ENCODE assay signal across 1 cellular context in genomic region chr7:101373812-101374612, GRCh38.
TF ChIP-seq lines count a peak whose summit lies in the region.

No MANE protein-coding gene starts in this region.

TF ChIP-seq in HepG2, 621 proteins besides CTCF, POLR2A, EP300 and RAD21:
- TF ChIP-seq ZNF839 (CRISPR knock-in tag; IDR thresholded peaks at IDR 0.05; ENCODE audit: borderline replicate concordance) = no peak
- no peak for TF ChIP-seq ZFY (CRISPR knock-in tag; IDR thresholded peaks at IDR 0.05)
- no peak for TF ChIP-seq KIAA2018 (CRISPR knock-in tag; IDR thresholded peaks at IDR 0.05; ENCODE audit: borderline replicate concordance)
- no peak for TF ChIP-seq AKAP8 (CRISPR knock-in tag; IDR thresholded peaks at IDR 0.05)
- no peak for TF ChIP-seq NR2F6 (IDR thresholded peaks at IDR 0.05)
- no peak for TF ChIP-seq NR2F6 (CRISPR knock-in tag; IDR thresholded peaks at IDR 0.05)
- TF ChIP-seq HOXD1 (CRISPR knock-in tag; IDR thresholded peaks at IDR 0.05) = no peak
- TF ChIP-seq CEBPG (CRISPR knock-in tag; IDR thresholded peaks at IDR 0.05) = no peak
- no peak for TF ChIP-seq MAX (IDR thresholded peaks at IDR 0.05)
- TF ChIP-seq ZBED4 (CRISPR knock-in tag; IDR thresholded peaks at IDR 0.05; ENCODE audit: borderline replicate concordance) = no peak
- TF ChIP-seq SALL2 (CRISPR knock-in tag; IDR thresholded peaks at IDR 0.05) = no peak
- no peak for TF ChIP-seq SIN3A (IDR thresholded peaks at IDR 0.05; ENCODE audit: borderline replicate concordance, low read depth, low read length)
- TF ChIP-seq FOXC1 (CRISPR knock-in tag; IDR thresholded peaks at IDR 0.05; ENCODE audit: borderline replicate concordance) = no peak
- no peak for TF ChIP-seq ZNF720 (CRISPR knock-in tag; IDR thresholded peaks at IDR 0.05)
- no peak for TF ChIP-seq POGK (CRISPR knock-in tag; conservative IDR thresholded peaks at IDR 0.05)
- TF ChIP-seq NFYC (CRISPR knock-in tag; IDR thresholded peaks at IDR 0.05) = no peak
- TF ChIP-seq IRF9 (CRISPR knock-in tag; IDR thresholded peaks at IDR 0.05; ENCODE audit: borderline replicate concordance) = no peak
